Comparison of ENCODE assay signal across 1 cellular context in the genomic region with DNA sequence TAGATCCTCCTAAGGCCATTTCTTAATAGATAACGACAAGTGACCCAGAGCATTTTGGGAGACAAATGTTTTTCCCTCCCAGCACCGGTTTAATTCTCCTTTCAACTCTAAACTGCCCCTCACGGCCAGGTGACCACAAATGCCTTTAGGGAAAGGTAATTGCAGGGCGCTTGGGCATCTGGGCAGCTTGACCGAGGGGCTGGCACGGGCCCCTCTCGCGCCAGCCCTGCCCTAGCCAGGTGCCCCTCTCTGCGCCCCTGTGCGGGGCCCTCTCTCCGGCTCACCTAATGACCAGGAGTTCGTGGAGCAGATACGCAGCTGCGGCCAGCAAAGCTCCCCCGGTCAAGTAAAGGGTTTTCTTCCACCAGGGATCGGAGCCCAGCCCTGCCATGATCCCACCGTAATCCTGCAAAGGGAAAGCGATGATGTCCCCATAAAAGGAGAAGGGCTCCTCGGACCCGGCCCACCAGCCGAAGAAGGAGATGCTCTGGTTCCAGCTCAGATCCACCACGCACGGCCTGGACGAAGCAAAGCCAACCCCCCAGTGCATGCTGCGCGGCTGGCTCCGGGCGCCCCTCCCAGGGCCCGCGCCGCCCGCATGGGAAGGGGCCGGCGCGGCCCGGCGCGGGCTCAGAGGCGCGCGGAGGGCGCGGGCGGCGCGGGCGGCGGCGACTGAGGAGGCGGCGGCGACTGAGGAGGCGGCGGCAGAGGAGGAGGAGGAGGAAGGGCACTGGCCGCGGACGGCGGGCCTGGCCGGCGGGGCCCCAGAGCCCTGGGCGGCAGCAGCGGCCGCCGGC.
TF ChIP-seq lines count a peak whose summit lies in the region.

No MANE protein-coding gene starts in this region.

TF ChIP-seq in GM23338, 12 proteins besides CTCF, POLR2A, EP300 and RAD21 (continued from another document):
- TF ChIP-seq ZNF462 (CRISPR knock-in tag; IDR thresholded peaks at IDR 0.05) (no peak), STAT1 (IDR thresholded peaks at IDR 0.05; ENCODE audit: unreplicated experiment) (no peak), CREB1 (CRISPR knock-in tag; IDR thresholded peaks at IDR 0.05; ENCODE audit: low read depth) (no peak), JUNB (IDR thresholded peaks at IDR 0.05; ENCODE audit: unreplicated experiment) (no peak), NANOG (IDR thresholded peaks at IDR 0.05; ENCODE audit: borderline replicate concordance) (no peak)
- TF ChIP-seq, protein P1, sequence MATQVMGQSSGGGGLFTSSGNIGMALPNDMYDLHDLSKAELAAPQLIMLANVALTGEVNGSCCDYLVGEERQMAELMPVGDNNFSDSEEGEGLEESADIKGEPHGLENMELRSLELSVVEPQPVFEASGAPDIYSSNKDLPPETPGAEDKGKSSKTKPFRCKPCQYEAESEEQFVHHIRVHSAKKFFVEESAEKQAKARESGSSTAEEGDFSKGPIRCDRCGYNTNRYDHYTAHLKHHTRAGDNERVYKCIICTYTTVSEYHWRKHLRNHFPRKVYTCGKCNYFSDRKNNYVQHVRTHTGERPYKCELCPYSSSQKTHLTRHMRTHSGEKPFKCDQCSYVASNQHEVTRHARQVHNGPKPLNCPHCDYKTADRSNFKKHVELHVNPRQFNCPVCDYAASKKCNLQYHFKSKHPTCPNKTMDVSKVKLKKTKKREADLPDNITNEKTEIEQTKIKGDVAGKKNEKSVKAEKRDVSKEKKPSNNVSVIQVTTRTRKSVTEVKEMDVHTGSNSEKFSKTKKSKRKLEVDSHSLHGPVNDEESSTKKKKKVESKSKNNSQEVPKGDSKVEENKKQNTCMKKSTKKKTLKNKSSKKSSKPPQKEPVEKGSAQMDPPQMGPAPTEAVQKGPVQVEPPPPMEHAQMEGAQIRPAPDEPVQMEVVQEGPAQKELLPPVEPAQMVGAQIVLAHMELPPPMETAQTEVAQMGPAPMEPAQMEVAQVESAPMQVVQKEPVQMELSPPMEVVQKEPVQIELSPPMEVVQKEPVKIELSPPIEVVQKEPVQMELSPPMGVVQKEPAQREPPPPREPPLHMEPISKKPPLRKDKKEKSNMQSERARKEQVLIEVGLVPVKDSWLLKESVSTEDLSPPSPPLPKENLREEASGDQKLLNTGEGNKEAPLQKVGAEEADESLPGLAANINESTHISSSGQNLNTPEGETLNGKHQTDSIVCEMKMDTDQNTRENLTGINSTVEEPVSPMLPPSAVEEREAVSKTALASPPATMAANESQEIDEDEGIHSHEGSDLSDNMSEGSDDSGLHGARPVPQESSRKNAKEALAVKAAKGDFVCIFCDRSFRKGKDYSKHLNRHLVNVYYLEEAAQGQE (IDR thresholded peaks at IDR 0.05; ENCODE audit: unreplicated experiment): no peak
- TF ChIP-seq, protein P2, sequence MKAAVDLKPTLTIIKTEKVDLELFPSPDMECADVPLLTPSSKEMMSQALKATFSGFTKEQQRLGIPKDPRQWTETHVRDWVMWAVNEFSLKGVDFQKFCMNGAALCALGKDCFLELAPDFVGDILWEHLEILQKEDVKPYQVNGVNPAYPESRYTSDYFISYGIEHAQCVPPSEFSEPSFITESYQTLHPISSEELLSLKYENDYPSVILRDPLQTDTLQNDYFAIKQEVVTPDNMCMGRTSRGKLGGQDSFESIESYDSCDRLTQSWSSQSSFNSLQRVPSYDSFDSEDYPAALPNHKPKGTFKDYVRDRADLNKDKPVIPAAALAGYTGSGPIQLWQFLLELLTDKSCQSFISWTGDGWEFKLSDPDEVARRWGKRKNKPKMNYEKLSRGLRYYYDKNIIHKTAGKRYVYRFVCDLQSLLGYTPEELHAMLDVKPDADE (IDR thresholded peaks at IDR 0.05): no peak
TF ChIP-seq in GM23338: peak in this region for 0.
